ENCODE assay signal across 1 cellular context in genomic region chr1:32179443-32180185, GRCh38.
TF ChIP-seq lines count a peak whose summit lies in the region.

TXLNA (plus strand) TSS chr1:32179675; CDS start chr1:32180346, 671 bp downstream.

TF ChIP-seq in K562, 482 proteins besides CTCF, POLR2A, EP300 and RAD21 (continued from another document and continues in another):
- TF ChIP-seq, protein P1, sequence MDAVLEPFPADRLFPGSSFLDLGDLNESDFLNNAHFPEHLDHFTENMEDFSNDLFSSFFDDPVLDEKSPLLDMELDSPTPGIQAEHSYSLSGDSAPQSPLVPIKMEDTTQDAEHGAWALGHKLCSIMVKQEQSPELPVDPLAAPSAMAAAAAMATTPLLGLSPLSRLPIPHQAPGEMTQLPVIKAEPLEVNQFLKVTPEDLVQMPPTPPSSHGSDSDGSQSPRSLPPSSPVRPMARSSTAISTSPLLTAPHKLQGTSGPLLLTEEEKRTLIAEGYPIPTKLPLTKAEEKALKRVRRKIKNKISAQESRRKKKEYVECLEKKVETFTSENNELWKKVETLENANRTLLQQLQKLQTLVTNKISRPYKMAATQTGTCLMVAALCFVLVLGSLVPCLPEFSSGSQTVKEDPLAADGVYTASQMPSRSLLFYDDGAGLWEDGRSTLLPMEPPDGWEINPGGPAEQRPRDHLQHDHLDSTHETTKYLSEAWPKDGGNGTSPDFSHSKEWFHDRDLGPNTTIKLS (IDR thresholded peaks at IDR 0.05; ENCODE audit: borderline replicate concordance, low read depth): peak; percentile 91
- TF ChIP-seq GMEB1 (CRISPR knock-in tag; IDR thresholded peaks at IDR 0.05): peak; percentile 76
- TF ChIP-seq ZNF316 (IDR thresholded peaks at IDR 0.05): no peak
- TF ChIP-seq JUND (IDR thresholded peaks at IDR 0.05; ENCODE audit: borderline replicate concordance, low read depth, low read length): no peak; the same call in 1 of the 2 replicates
- no peak; the same call in 2 of the 3 replicates for TF ChIP-seq JUND (tag; IDR thresholded peaks at IDR 0.05; ENCODE audit: borderline replicate concordance, low read depth, low read length)
- no peak for TF ChIP-seq MCM7 (IDR thresholded peaks at IDR 0.05)
- TF ChIP-seq ZNF212 (CRISPR knock-in tag; IDR thresholded peaks at IDR 0.05): no peak
- TF ChIP-seq MAZ (CRISPR knock-in tag; conservative IDR thresholded peaks at IDR 0.05 in 1 of 2, IDR thresholded peaks at IDR 0.05 in 1 of 2): peak; percentile 84 to 98
- no peak for TF ChIP-seq ZNF121 (CRISPR knock-in tag; conservative IDR thresholded peaks at IDR 0.05)
- no peak for TF ChIP-seq SMARCC2 (IDR thresholded peaks at IDR 0.05; ENCODE audit: low read depth)
- peak; percentile 55 for TF ChIP-seq CREB1 (IDR thresholded peaks at IDR 0.05)
- TF ChIP-seq CREB1 (CRISPR knock-in tag; IDR thresholded peaks at IDR 0.05): peak; percentile 76; the same call in 1 of the 2 replicates
- TF ChIP-seq DPF2 (IDR thresholded peaks at IDR 0.05): no peak; the same call in 1 of the 2 replicates
- peak; percentile 93 for TF ChIP-seq GABPB1 (CRISPR knock-in tag; IDR thresholded peaks at IDR 0.05)
- TF ChIP-seq CREB5 (CRISPR knock-in tag; IDR thresholded peaks at IDR 0.05): no peak
- TF ChIP-seq PHB2 (IDR thresholded peaks at IDR 0.05; ENCODE audit: low read depth): no peak
- no peak for TF ChIP-seq CREBBP (IDR thresholded peaks at IDR 0.05; ENCODE audit: low read depth, low read length)
- 0 out of 3 replicates have a peak, but pooled peaks of 1 of the 2 experiments have one; percentile 55 for TF ChIP-seq CBX3 (IDR thresholded peaks at IDR 0.05; ENCODE audit: borderline replicate concordance in 1 of 2, low read length in 2 of 2)
- 0 out of 2 replicates have a peak, but pooled peaks have one; percentile 10 for TF ChIP-seq DDX20 (tag; IDR thresholded peaks at IDR 0.05; ENCODE audit: low read depth)
- TF ChIP-seq ZNF140 (CRISPR knock-in tag; IDR thresholded peaks at IDR 0.05): no peak
- no peak for TF ChIP-seq ID3 (CRISPR knock-in tag; IDR thresholded peaks at IDR 0.05)
- TF ChIP-seq ID3 (tag; IDR thresholded peaks at IDR 0.05): peak; percentile 82; the same call in 1 of the 2 replicates
- TF ChIP-seq, protein P2, sequence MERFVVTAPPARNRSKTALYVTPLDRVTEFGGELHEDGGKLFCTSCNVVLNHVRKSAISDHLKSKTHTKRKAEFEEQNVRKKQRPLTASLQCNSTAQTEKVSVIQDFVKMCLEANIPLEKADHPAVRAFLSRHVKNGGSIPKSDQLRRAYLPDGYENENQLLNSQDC (CRISPR knock-in tag; IDR thresholded peaks at IDR 0.05): no peak
- TF ChIP-seq ETV1 (tag; conservative IDR thresholded peaks at IDR 0.05; ENCODE audit: low read depth): peak; percentile 87
- 0 out of 2 replicates have a peak, but pooled peaks have one; percentile 42 for TF ChIP-seq ELK3 (CRISPR knock-in tag; IDR thresholded peaks at IDR 0.05)
- no peak for TF ChIP-seq TRIM25 (IDR thresholded peaks at IDR 0.05; ENCODE audit: borderline replicate concordance)
- TF ChIP-seq RFX7 (CRISPR knock-in tag; IDR thresholded peaks at IDR 0.05): no peak
- peak; percentile 100 for TF ChIP-seq L3MBTL2 (IDR thresholded peaks at IDR 0.05)
- no peak for TF ChIP-seq EZH2 (IDR thresholded peaks at IDR 0.05; ENCODE audit: borderline replicate concordance, low read depth, low read length)
- peak; percentile 81 for TF ChIP-seq NUFIP1 (IDR thresholded peaks at IDR 0.05; ENCODE audit: partially characterized antibody)
- TF ChIP-seq ARID3A (IDR thresholded peaks at IDR 0.05; ENCODE audit: borderline replicate concordance, low read depth, low read length): no peak
- no peak for TF ChIP-seq THRA (IDR thresholded peaks at IDR 0.05)
- TF ChIP-seq ZBTB12 (CRISPR knock-in tag; IDR thresholded peaks at IDR 0.05): peak; percentile 57; the same call in 1 of the 2 replicates
- TF ChIP-seq ZFP36 (IDR thresholded peaks at IDR 0.05; ENCODE audit: low read depth, low read length, partially characterized antibody): peak; percentile 22
- TF ChIP-seq CBFA2T2 (conservative IDR thresholded peaks at IDR 0.05): no peak
- peak; percentile 68 for TF ChIP-seq ZBTB33 (CRISPR knock-in tag; IDR thresholded peaks at IDR 0.05)
- TF ChIP-seq IFI16 (CRISPR knock-in tag; IDR thresholded peaks at IDR 0.05): no peak
- no peak for TF ChIP-seq MAFK (IDR thresholded peaks at IDR 0.05; ENCODE audit: low read length)
- TF ChIP-seq ZNF561 (CRISPR knock-in tag; conservative IDR thresholded peaks at IDR 0.05): no peak
- peak; percentile 95 for TF ChIP-seq KDM2B (CRISPR knock-in tag; IDR thresholded peaks at IDR 0.05)
- TF ChIP-seq ZNF644 (tag; IDR thresholded peaks at IDR 0.05; ENCODE audit: low read depth): peak; percentile 42
- peak; percentile 49 for TF ChIP-seq TAF9B (IDR thresholded peaks at IDR 0.05; ENCODE audit: partially characterized antibody)
- no peak for TF ChIP-seq TAF15 (IDR thresholded peaks at IDR 0.05; ENCODE audit: low read depth, low read length)
